In genomic region chr11:95330332-95330731, GRCh38 we compare ENCODE assay signal across 1 cellular context.
TF ChIP-seq lines count a peak whose summit lies in the region.

No MANE protein-coding gene starts in this region.

TF ChIP-seq in H1, 55 proteins besides CTCF, POLR2A, EP300 and RAD21 (continued from another document):
- no peak for TF ChIP-seq NANOG (IDR thresholded peaks at IDR 0.05; ENCODE audit: insufficient read depth, low read depth, low read length, poor library complexity, severe bottlenecking)
- TF ChIP-seq SAP30 (IDR thresholded peaks at IDR 0.05; ENCODE audit: insufficient read depth, insufficient replicate concordance, low read length): no peak
- TF ChIP-seq RBBP5 (IDR thresholded peaks at IDR 0.05; ENCODE audit: borderline replicate concordance, low read depth, low read length): no peak
- TF ChIP-seq HDAC2 (IDR thresholded peaks at IDR 0.05; ENCODE audit: borderline replicate concordance in 1 of 2, low read depth in 2 of 2, low read length in 2 of 2): no peak
- no peak for TF ChIP-seq HDAC6 (IDR thresholded peaks at IDR 0.05; ENCODE audit: low read depth, low read length)
- no peak for TF ChIP-seq CREB1 (IDR thresholded peaks at IDR 0.05)
- TF ChIP-seq ASH2L (IDR thresholded peaks at IDR 0.05; ENCODE audit: low read length): no peak
- TF ChIP-seq CBX5 (IDR thresholded peaks at IDR 0.05; ENCODE audit: low read depth, low read length): no peak
- no peak for TF ChIP-seq POLR2AphosphoS5 (IDR thresholded peaks at IDR 0.05; ENCODE audit: low read depth, low read length)
- no peak for TF ChIP-seq JUN (IDR thresholded peaks at IDR 0.05; ENCODE audit: low read depth, low read length)
- TF ChIP-seq E2F6 (IDR thresholded peaks at IDR 0.05): no peak
- TF ChIP-seq TCF12 (IDR thresholded peaks at IDR 0.05; ENCODE audit: low read depth, low read length): no peak
TF ChIP-seq in H1: peak in this region for 0.
